In genomic region chrX:3548743-3549441, GRCh38 we compare ENCODE assay signal across 9 cellular contexts.
DNase-seq lines count a peak whose midpoint lies in the region; ATAC-seq and TF ChIP-seq lines count a peak whose summit lies in the region.
"Had no signal": no experiment of that assay in that cellular context is flagged by ENCODE, and none has a peak within 500 bp of the region (broad histone marks: within the 10 kb centered on the region; RNA-seq: fewer than 3 reads in every experiment).

No MANE protein-coding gene starts in this region.

- DNase-seq in SJCRH30 (peak; percentile 44 to 78), glomerular visceral epithelial cell (ENCODE audit: extremely low spot score) (peak; percentile 4), suprapubic skin (ENCODE audit: low spot score in 2 of 2) (no peak), GM13976 (ENCODE audit: low spot score) (no peak)
- no peak for DNase-seq in stimulated activated CD8-positive, alpha-beta memory T cell treated with anti-CD3 and anti-CD28 coated beads, Interleukin-4, amount 100 ng/mL, for 48 hours

- TF ChIP-seq RAD21 in Ishikawa (IDR thresholded peaks at IDR 0.05; ENCODE audit: low read depth), result peak; percentile 54; the same call in 1 of the 2 replicates

- TF ChIP-seq EP300 in Ishikawa (IDR thresholded peaks at IDR 0.05; ENCODE audit: borderline replicate concordance) (no peak), suprapubic skin (IDR thresholded peaks at IDR 0.05) (no peak)

- no peak for TF ChIP-seq CTCF in suprapubic skin (IDR thresholded peaks at IDR 0.05)
- TF ChIP-seq CTCF in GM13976 (IDR thresholded peaks at IDR 0.05; ENCODE audit: borderline replicate concordance, control extremely low read depth, extremely low read depth, insufficient read depth, missing control alignments), result no peak

- in situ Hi-C loops in GM13976 (cut with MboI; ENCODE audit: low sequenced_read_pairs, unreplicated experiment), result no loop called here

- H3K27me3 ChIP-seq in SJCRH30, result no peaks in the 10 kb centered on the region
- H3K27me3 ChIP-seq in suprapubic skin, result no peaks in the 10 kb centered on the region

- H3K27ac ChIP-seq in SJCRH30 (peak overlapping the region; percentile 12; the same call in 1 of the 2 replicates), suprapubic skin (no peak overlapping the region)
- H3K27ac ChIP-seq: neutrophil had no signal

- H3K4me3 ChIP-seq in SJCRH30 (peak overlapping the region; percentile 16; the same call in 1 of the 2 replicates), suprapubic skin (peak overlapping the region; percentile 30)

- H3K36me3 ChIP-seq in SJCRH30 (no peaks in the 10 kb centered on the region), suprapubic skin (no peaks in the 10 kb centered on the region)
- H3K36me3 ChIP-seq: neutrophil had no signal

- H3K4me1 ChIP-seq in SJCRH30, result peaks cover 8% of the 10 kb centered on the region
- peaks cover 12% of the 10 kb centered on the region for H3K4me1 ChIP-seq in suprapubic skin

- 15% methylated on average over 17 of the region's 17 CpGs for WGBS in suprapubic skin

- ATAC-seq in HG02759 (IDR thresholded peaks at IDR 0.05; ENCODE audit: unreplicated experiment), result no peak
- ATAC-seq in GM18867 (IDR thresholded peaks at IDR 0.05; ENCODE audit: unreplicated experiment), result no peak

- TF ChIP-seq POLR2A in suprapubic skin (IDR thresholded peaks at IDR 0.05), result no peak

- H3K9me3 ChIP-seq in SJCRH30 (replicated peaks), result no peaks in the 10 kb centered on the region
- no peaks in the 10 kb centered on the region for H3K9me3 ChIP-seq in suprapubic skin
- H3K9me3 ChIP-seq: neutrophil had no signal

TF ChIP-seq in Ishikawa, 13 proteins besides CTCF, POLR2A, EP300 and RAD21:
- TF ChIP-seq CREB1 (IDR thresholded peaks at IDR 0.05; ENCODE audit: low read depth) (no peak), FOXM1 (IDR thresholded peaks at IDR 0.05; ENCODE audit: borderline replicate concordance, low read depth) (no peak), TEAD4 (IDR thresholded peaks at IDR 0.05) (no peak), MAX (IDR thresholded peaks at IDR 0.05) (no peak), NFIC (IDR thresholded peaks at IDR 0.05) (no peak), TAF1 (IDR thresholded peaks at IDR 0.05; ENCODE audit: low read depth) (no peak), TCF12 (IDR thresholded peaks at IDR 0.05; ENCODE audit: low read depth) (no peak), EGR1 (IDR thresholded peaks at IDR 0.05) (no peak), CEBPB (IDR thresholded peaks at IDR 0.05) (no peak), ZBTB7A (IDR thresholded peaks at IDR 0.05; ENCODE audit: low read depth) (no peak), USF1 (IDR thresholded peaks at IDR 0.05) (no peak)

Comparison
In these comparisons a context has a peak if more than half of its experiments do, and no peak if none do; other contexts are left out.
1. DNase-seq: peak in SJCRH30 (2 of 2) and glomerular visceral epithelial cell (single experiment); none in suprapubic skin (0 of 2), stimulated activated CD8-positive, alpha-beta memory T cell treated with anti-CD3 and anti-CD28 coated beads, Interleukin-4, amount 100 ng/mL, for 48 hours (single experiment) and GM13976 (single experiment).